In the genomic region with DNA sequence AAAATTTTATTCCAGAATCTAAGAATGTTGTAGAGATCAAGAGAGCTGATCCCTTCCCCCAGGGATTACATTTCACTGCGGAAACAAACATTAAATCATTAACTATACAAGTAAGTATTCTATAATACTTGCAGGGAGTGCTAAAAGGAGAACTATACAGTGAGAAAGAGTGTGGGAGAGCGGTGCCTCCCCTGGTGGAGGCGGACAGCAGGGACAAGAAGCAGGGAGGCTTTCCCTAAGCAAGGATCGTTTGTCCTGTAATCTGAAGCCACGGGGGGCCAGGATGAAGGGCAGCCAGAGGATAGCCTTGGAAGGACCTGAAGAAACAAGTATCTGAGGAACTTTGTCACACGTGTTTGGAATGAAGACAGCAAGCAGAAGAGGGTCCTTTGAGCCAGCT, we compare ENCODE assay signal across 25 cellular contexts. TPM values are rescaled to one million over a fixed set of nuclear protein-coding genes. Genes with fewer than 3 reads are reported as not detected.
A peak's percentile ranks its signal among the peaks of the same experiment; 100 is the strongest.
DNase-seq lines count a peak whose midpoint lies in the region; FAIRE-seq and TF ChIP-seq lines count a peak whose summit lies in the region.
"Had no signal": no experiment of that assay in that cellular context is flagged by ENCODE, and none has a peak within 500 bp of the region (broad histone marks: within the 10 kb centered on the region; RNA-seq: fewer than 3 reads in every experiment).

No MANE protein-coding gene starts in this region.

- H4K20me1 ChIP-seq in SK-N-SH (ENCODE audit: insufficient read depth) (no peaks in the 10 kb centered on the region), smooth muscle cell (ENCODE audit: low read depth) (no peaks in the 10 kb centered on the region)

- no peak overlapping the region for H3K4me3 ChIP-seq in SK-N-SH (ENCODE audit: low read depth in 2 of 2, low read length in 1 of 2)
- no peak overlapping the region for H3K4me3 ChIP-seq in fibroblast of the aortic adventitia (ENCODE audit: low read depth, low read length)
- H3K4me3 ChIP-seq in smooth muscle cell, result no peak overlapping the region
- H3K4me3 ChIP-seq: thyroid gland had no signal

- no peak for FAIRE-seq in urothelium cell line (lab: Jason Lieb, UNC)
- FAIRE-seq: HTR-8/SVneo had no signal

- no peak overlapping the region for H3K9ac ChIP-seq in SK-N-SH
- no peak overlapping the region for H3K9ac ChIP-seq in smooth muscle cell (ENCODE audit: low read depth)

- H3K4me2 ChIP-seq in SK-N-SH (no peak overlapping the region), smooth muscle cell (no peak overlapping the region)

- H3K4me3 Mint-ChIP-seq in activated CD4-positive, alpha-beta T cell treated with anti-CD3 and anti-CD28 coated beads, Interleukin-2, amount 10 ng/mL, durations not matched to agents 24 days and 14 days, result no peak overlapping the region
- H3K4me3 Mint-ChIP-seq in activated CD4-positive, alpha-beta T cell treated with anti-CD3 and anti-CD28 coated beads, Interleukin-2, amount 10 ng/mL, durations not matched to agents 7 days and 5 days, result no peak overlapping the region
- H3K4me3 Mint-ChIP-seq: CD8-positive, alpha-beta T cell; effector memory CD8-positive, alpha-beta T cell; mesothelial cell of epicardium; stimulated activated memory B cell treated with anti-CD40 and anti-IgM and Interleukin-4, amounts not matched to agents 10 μg/mL and 1 μg/mL and 100 μg/mL, for 72 hours had no signal

- DNase-seq in activated CD4-positive, alpha-beta T cell treated with anti-CD3 and anti-CD28 coated beads, Interleukin-2, amount 10 ng/mL, durations not matched to agents 24 days and 14 days, result no peak
- no peak for DNase-seq in activated CD4-positive, alpha-beta T cell treated with anti-CD3 and anti-CD28 coated beads, Interleukin-2, amount 10 ng/mL, durations not matched to agents 7 days and 5 days
- DNase-seq in SK-N-SH, result no peak
- DNase-seq in fibroblast of the aortic adventitia (ENCODE audit: low read depth), result no peak
- DNase-seq in urothelium cell line (ENCODE audit: low spot score), result peak; percentile 13
- DNase-seq in retina, result no peak
- no peak for DNase-seq in smooth muscle cell (lab: John Stamatoyannopoulos, UW; ENCODE audit: unreplicated experiment)
- DNase-seq in activated T-cell treated with anti-CD3 and anti-CD28 coated beads for 4 hours, result no peak
- DNase-seq: activated CD4-positive, alpha-beta T cell treated with anti-CD3 and anti-CD28 coated beads, Interleukin-2, amount 50 U/mL, for 1 hour; activated naive CD4-positive, alpha-beta T cell treated with Interleukin-2 at 50 U/mL for 16 hours; anterior cingulate cortex; CD8-positive, alpha-beta T cell; cerebellar nuclear complex; effector memory CD8-positive, alpha-beta T cell; foreskin melanocyte; HCEC 1CT; left cardiac atrium; NCI-H1694; NCI-H2227 treated with DMSO at 0.1 percent for 48 hours; SW 1271; thyroid gland had no signal

- peaks cover 2% of the 10 kb centered on the region for H3K36me3 Mint-ChIP-seq in activated CD4-positive, alpha-beta T cell treated with anti-CD3 and anti-CD28 coated beads, Interleukin-2, amount 10 ng/mL, durations not matched to agents 24 days and 14 days (ENCODE audit: low read depth)
- no peaks in the 10 kb centered on the region for H3K36me3 Mint-ChIP-seq in activated CD4-positive, alpha-beta T cell treated with anti-CD3 and anti-CD28 coated beads, Interleukin-2, amount 10 ng/mL, durations not matched to agents 7 days and 5 days (ENCODE audit: low read depth)
- H3K36me3 Mint-ChIP-seq: CD8-positive, alpha-beta T cell; mesothelial cell of epicardium; stimulated activated memory B cell treated with anti-CD40 and anti-IgM and Interleukin-4, amounts not matched to agents 10 μg/mL and 1 μg/mL and 100 μg/mL, for 72 hours had no signal

- no peak for TF ChIP-seq RAD21 in SK-N-SH (IDR thresholded peaks at IDR 0.05; ENCODE audit: low read length)

- intact Hi-C loops in activated CD4-positive, alpha-beta T cell treated with anti-CD3 and anti-CD28 coated beads, Interleukin-2, amount 10 ng/mL, durations not matched to agents 24 days and 14 days (cut with micrococcal nuclease), result no loop called here

- TF ChIP-seq CTCF in SK-N-SH (IDR thresholded peaks at IDR 0.05) (peak; percentile 13; the same call in 1 of the 2 replicates), fibroblast of the aortic adventitia (IDR thresholded peaks at IDR 0.05; ENCODE audit: insufficient read depth, low read length) (peak; percentile 14), smooth muscle cell (IDR thresholded peaks at IDR 0.05; ENCODE audit: borderline replicate concordance, insufficient read depth, poor library complexity, severe bottlenecking) (no peak)

- TF ChIP-seq EP300 in SK-N-SH (IDR thresholded peaks at IDR 0.05; ENCODE audit: borderline replicate concordance in 1 of 2, low read depth in 1 of 2, low read length in 1 of 2), result no peak

- CTCF ChIA-PET in activated CD4-positive, alpha-beta T cell treated with anti-CD3 and anti-CD28 coated beads, Interleukin-2, amount 10 ng/mL, durations not matched to agents 7 days and 5 days (lab: Charles Lee), result interaction anchor here (0.6 kb wide), 1 partner anchor 286 kb away, joined by 3 read pairs; no protein-coding TSS in a partner anchor
- CTCF ChIA-PET in SK-N-SH (lab: Yijun Ruan, JAX), result interaction anchor here (1.1 kb wide), 1 partner anchor 9 kb away, joined by 3 read pairs; no protein-coding TSS in a partner anchor

- H3K4me1 ChIP-seq in SK-N-SH (ENCODE audit: control insufficient read depth in 1 of 2, insufficient read depth in 2 of 2, low read depth in 1 of 2, low read length in 1 of 2) (no peaks in the 10 kb centered on the region), smooth muscle cell (ENCODE audit: low read depth) (no peaks in the 10 kb centered on the region)
- H3K4me1 ChIP-seq: thyroid gland had no signal

- peaks cover 25% of the 10 kb centered on the region for H3K27me3 Mint-ChIP-seq in activated CD4-positive, alpha-beta T cell treated with anti-CD3 and anti-CD28 coated beads, Interleukin-2, amount 10 ng/mL, durations not matched to agents 24 days and 14 days
- peaks cover 27% of the 10 kb centered on the region for H3K27me3 Mint-ChIP-seq in activated CD4-positive, alpha-beta T cell treated with anti-CD3 and anti-CD28 coated beads, Interleukin-2, amount 10 ng/mL, durations not matched to agents 7 days and 5 days

- H3K27ac ChIP-seq in SK-N-SH (ENCODE audit: low read depth in 2 of 2, low read length in 1 of 2) (no peak overlapping the region), smooth muscle cell (ENCODE audit: low read depth) (no peak overlapping the region)
- H3K27ac ChIP-seq: thyroid gland had no signal

- no peaks in the 10 kb centered on the region for H3K79me2 ChIP-seq in SK-N-SH (ENCODE audit: insufficient read depth)
- H3K79me2 ChIP-seq in smooth muscle cell (ENCODE audit: low read depth), result no peaks in the 10 kb centered on the region

- H3K27ac Mint-ChIP-seq in activated CD4-positive, alpha-beta T cell treated with anti-CD3 and anti-CD28 coated beads, Interleukin-2, amount 10 ng/mL, durations not matched to agents 24 days and 14 days, result peak overlapping the region; percentile 10
- no peak overlapping the region for H3K27ac Mint-ChIP-seq in activated CD4-positive, alpha-beta T cell treated with anti-CD3 and anti-CD28 coated beads, Interleukin-2, amount 10 ng/mL, durations not matched to agents 7 days and 5 days
- H3K27ac Mint-ChIP-seq: CD8-positive, alpha-beta T cell; effector memory CD8-positive, alpha-beta T cell; mesothelial cell of epicardium; stimulated activated memory B cell treated with anti-CD40 and anti-IgM and Interleukin-4, amounts not matched to agents 10 μg/mL and 1 μg/mL and 100 μg/mL, for 72 hours had no signal

- H3K36me3 ChIP-seq in SK-N-SH (replicated peaks in 1 of 2; ENCODE audit: control insufficient read depth in 1 of 2, insufficient read depth in 2 of 2, low read length in 1 of 2) (no peaks in the 10 kb centered on the region), smooth muscle cell (ENCODE audit: low read depth) (no peaks in the 10 kb centered on the region)
- H3K36me3 ChIP-seq: thyroid gland had no signal

- H3K9me3 Mint-ChIP-seq in activated CD4-positive, alpha-beta T cell treated with anti-CD3 and anti-CD28 coated beads, Interleukin-2, amount 10 ng/mL, durations not matched to agents 24 days and 14 days, result peaks cover 33% of the 10 kb centered on the region
- peaks cover 21% of the 10 kb centered on the region for H3K9me3 Mint-ChIP-seq in activated CD4-positive, alpha-beta T cell treated with anti-CD3 and anti-CD28 coated beads, Interleukin-2, amount 10 ng/mL, durations not matched to agents 7 days and 5 days

- peaks cover 7% of the 10 kb centered on the region for H3K4me1 Mint-ChIP-seq in activated CD4-positive, alpha-beta T cell treated with anti-CD3 and anti-CD28 coated beads, Interleukin-2, amount 10 ng/mL, durations not matched to agents 24 days and 14 days
- H3K4me1 Mint-ChIP-seq in activated CD4-positive, alpha-beta T cell treated with anti-CD3 and anti-CD28 coated beads, Interleukin-2, amount 10 ng/mL, durations not matched to agents 7 days and 5 days, result peaks cover 7% of the 10 kb centered on the region
- H3K4me1 Mint-ChIP-seq: mesothelial cell of epicardium; stimulated activated memory B cell treated with anti-CD40 and anti-IgM and Interleukin-4, amounts not matched to agents 10 μg/mL and 1 μg/mL and 100 μg/mL, for 72 hours had no signal

- H3K9me3 ChIP-seq in SK-N-SH (peaks cover 7% of the 10 kb centered on the region; the same call in 1 of the 2 replicates), smooth muscle cell (replicated peaks; ENCODE audit: low read depth) (no peaks in the 10 kb centered on the region)
- H3K9me3 ChIP-seq: thyroid gland had no signal

- POLR2A ChIA-PET in activated CD4-positive, alpha-beta T cell treated with anti-CD3 and anti-CD28 coated beads, Interleukin-2, amount 10 ng/mL, durations not matched to agents 7 days and 5 days (lab: Charles Lee), result no interaction called here
- POLR2A ChIA-PET in SK-N-SH (lab: Yijun Ruan, JAX), result no interaction called here

- no peaks in the 10 kb centered on the region for H3K9me2 ChIP-seq in SK-N-SH

- 35% methylated on average over 6 of the region's 6 CpGs for WGBS in SK-N-SH (ENCODE audit: low lambda C conversion rate)
- 73% methylated on average over 6 of the region's 6 CpGs for WGBS in smooth muscle cell (ENCODE audit: low lambda C conversion rate)

- no peak overlapping the region for H2AFZ ChIP-seq in SK-N-SH (ENCODE audit: low read depth)
- H2AFZ ChIP-seq in smooth muscle cell (ENCODE audit: low read depth), result no peak overlapping the region

- H3K27me3 ChIP-seq in SK-N-SH (ENCODE audit: insufficient read depth) (no peaks in the 10 kb centered on the region), smooth muscle cell (ENCODE audit: low read depth) (no peaks in the 10 kb centered on the region)
- H3K27me3 ChIP-seq: thyroid gland had no signal

- H3F3A ChIP-seq in SK-N-SH (replicated peaks; ENCODE audit: insufficient read depth) (no peaks in the 10 kb centered on the region), smooth muscle cell (ENCODE audit: low read depth) (no peaks in the 10 kb centered on the region)

RNA-seq across cellular contexts. Expression of a gene that starts 40.1 kb away (rescaled TPM):
- total RNA-seq in activated CD4-positive, alpha-beta T cell treated with anti-CD3 and anti-CD28 coated beads, Interleukin-2, amount 10 ng/mL, durations not matched to agents 24 days and 14 days, result not detected in 2 replicates
- not detected for total RNA-seq in activated CD4-positive, alpha-beta T cell treated with anti-CD3 and anti-CD28 coated beads, Interleukin-2, amount 10 ng/mL, durations not matched to agents 7 days and 5 days
- polyA plus RNA-seq in SK-N-SH (2012; rRNA removed) (not detected in 2 replicates), smooth muscle cell (0.35 TPM in 1 of 2 replicates, not detected in the other)
- not detected in 2 replicates for polyA plus RNA-seq in SK-N-SH (2012; cell fraction: cytosol; rRNA removed)
- 0.06 TPM in 1 of 2 replicates, not detected in the other for polyA plus RNA-seq in SK-N-SH (2012; cell fraction: nucleus; rRNA removed)
- total RNA-seq in fibroblast of the aortic adventitia (ENCODE audit: low replicate concordance) (not detected in 2 replicates), smooth muscle cell (not detected in 2 replicates)
- total RNA-seq: CD8-positive, alpha-beta T cell; M059J; thyroid gland had no signal
